2 cellular contexts compared by ENCODE assay signal in genomic region chr6:43378631-43379030, GRCh38.
TF ChIP-seq lines count a peak whose summit lies in the region.

No MANE protein-coding gene starts in this region.

TF ChIP-seq in HEK293, 187 proteins besides CTCF, POLR2A, EP300 and RAD21:
- TF ChIP-seq ZBTB17 (tag by site-specific recombination; IDR thresholded peaks at IDR 0.05) (0 out of 2 replicates have a peak, but pooled peaks have one; percentile 33), HIC1 (tag by site-specific recombination; IDR thresholded peaks at IDR 0.05) (no peak), ZNF514 (tag by site-specific recombination; IDR thresholded peaks at IDR 0.05) (no peak)

TF ChIP-seq in GM12878, 131 proteins besides CTCF, POLR2A, EP300 and RAD21:
- TF ChIP-seq SUZ12 (IDR thresholded peaks at IDR 0.05; ENCODE audit: unreplicated experiment): no peak
- TF ChIP-seq IRF3 (IDR thresholded peaks at IDR 0.05): no peak
- TF ChIP-seq MYC (IDR thresholded peaks at IDR 0.05; ENCODE audit: insufficient read depth, insufficient read length, insufficient replicate concordance, low read length, severe bottlenecking): no peak
- no peak for TF ChIP-seq ELK1 (IDR thresholded peaks at IDR 0.05; ENCODE audit: low read depth, low read length)
- no peak for TF ChIP-seq ZNF217 (IDR thresholded peaks at IDR 0.05)
- TF ChIP-seq, protein P1, sequence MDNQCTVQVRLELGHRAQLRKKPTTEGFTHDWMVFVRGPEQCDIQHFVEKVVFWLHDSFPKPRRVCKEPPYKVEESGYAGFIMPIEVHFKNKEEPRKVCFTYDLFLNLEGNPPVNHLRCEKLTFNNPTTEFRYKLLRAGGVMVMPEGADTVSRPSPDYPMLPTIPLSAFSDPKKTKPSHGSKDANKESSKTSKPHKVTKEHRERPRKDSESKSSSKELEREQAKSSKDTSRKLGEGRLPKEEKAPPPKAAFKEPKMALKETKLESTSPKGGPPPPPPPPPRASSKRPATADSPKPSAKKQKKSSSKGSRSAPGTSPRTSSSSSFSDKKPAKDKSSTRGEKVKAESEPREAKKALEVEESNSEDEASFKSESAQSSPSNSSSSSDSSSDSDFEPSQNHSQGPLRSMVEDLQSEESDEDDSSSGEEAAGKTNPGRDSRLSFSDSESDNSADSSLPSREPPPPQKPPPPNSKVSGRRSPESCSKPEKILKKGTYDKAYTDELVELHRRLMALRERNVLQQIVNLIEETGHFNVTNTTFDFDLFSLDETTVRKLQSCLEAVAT (IDR thresholded peaks at IDR 0.05): no peak
- no peak for TF ChIP-seq ZZZ3 (IDR thresholded peaks at IDR 0.05; ENCODE audit: control insufficient read depth, insufficient read length, low read depth)
- TF ChIP-seq SIX5 (IDR thresholded peaks at IDR 0.05; ENCODE audit: low read depth, low read length, severe bottlenecking): no peak
- no peak for TF ChIP-seq BCLAF1 (IDR thresholded peaks at IDR 0.05)
- no peak for TF ChIP-seq SMC3 (IDR thresholded peaks at IDR 0.05; ENCODE audit: borderline replicate concordance, low read length)
- no peak for TF ChIP-seq YBX1 (IDR thresholded peaks at IDR 0.05)
- TF ChIP-seq, protein P2, sequence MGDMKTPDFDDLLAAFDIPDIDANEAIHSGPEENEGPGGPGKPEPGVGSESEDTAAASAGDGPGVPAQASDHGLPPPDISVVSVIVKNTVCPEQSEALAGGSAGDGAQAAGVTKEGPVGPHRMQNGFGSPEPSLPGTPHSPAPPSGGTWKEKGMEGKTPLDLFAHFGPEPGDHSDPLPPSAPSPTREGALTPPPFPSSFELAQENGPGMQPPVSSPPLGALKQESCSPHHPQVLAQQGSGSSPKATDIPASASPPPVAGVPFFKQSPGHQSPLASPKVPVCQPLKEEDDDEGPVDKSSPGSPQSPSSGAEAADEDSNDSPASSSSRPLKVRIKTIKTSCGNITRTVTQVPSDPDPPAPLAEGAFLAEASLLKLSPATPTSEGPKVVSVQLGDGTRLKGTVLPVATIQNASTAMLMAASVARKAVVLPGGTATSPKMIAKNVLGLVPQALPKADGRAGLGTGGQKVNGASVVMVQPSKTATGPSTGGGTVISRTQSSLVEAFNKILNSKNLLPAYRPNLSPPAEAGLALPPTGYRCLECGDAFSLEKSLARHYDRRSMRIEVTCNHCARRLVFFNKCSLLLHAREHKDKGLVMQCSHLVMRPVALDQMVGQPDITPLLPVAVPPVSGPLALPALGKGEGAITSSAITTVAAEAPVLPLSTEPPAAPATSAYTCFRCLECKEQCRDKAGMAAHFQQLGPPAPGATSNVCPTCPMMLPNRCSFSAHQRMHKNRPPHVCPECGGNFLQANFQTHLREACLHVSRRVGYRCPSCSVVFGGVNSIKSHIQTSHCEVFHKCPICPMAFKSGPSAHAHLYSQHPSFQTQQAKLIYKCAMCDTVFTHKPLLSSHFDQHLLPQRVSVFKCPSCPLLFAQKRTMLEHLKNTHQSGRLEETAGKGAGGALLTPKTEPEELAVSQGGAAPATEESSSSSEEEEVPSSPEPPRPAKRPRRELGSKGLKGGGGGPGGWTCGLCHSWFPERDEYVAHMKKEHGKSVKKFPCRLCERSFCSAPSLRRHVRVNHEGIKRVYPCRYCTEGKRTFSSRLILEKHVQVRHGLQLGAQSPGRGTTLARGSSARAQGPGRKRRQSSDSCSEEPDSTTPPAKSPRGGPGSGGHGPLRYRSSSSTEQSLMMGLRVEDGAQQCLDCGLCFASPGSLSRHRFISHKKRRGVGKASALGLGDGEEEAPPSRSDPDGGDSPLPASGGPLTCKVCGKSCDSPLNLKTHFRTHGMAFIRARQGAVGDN (IDR thresholded peaks at IDR 0.05): no peak
- TF ChIP-seq KAT2A (conservative IDR thresholded peaks at IDR 0.05; ENCODE audit: control insufficient read depth, low read depth, low read length): no peak
